22 cellular contexts compared by ENCODE assay signal in the genomic region with DNA sequence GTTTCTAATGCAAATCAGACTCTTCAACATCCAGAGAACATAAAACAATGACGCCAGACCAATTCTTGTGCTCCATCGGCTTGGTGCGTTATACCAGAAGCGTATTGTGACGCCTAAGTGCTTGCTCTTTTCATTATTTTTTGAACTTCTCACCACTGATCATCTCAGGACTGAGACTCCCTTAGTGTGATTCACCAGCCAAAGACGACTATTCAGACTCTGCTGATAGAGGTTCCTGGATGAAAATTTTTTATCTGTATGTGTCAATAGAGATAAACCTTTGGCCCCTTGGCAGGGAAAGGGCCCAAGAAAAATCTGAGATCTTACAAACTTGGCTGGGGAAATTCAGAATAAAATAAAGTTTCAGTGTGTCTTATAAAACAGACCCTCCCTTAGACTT. TPM values are rescaled to one million over a fixed set of nuclear protein-coding genes. Genes with fewer than 3 reads are reported as not detected.
DNase-seq lines count a peak whose midpoint lies in the region; ATAC-seq, FAIRE-seq and TF ChIP-seq lines count a peak whose summit lies in the region.
"Had no signal": no experiment of that assay in that cellular context is flagged by ENCODE, and none has a peak within 500 bp of the region (broad histone marks: within the 10 kb centered on the region; RNA-seq: fewer than 3 reads in every experiment).

No MANE protein-coding gene starts in this region.

- H3K27me3 ChIP-seq in liver (ENCODE audit: control insufficient read depth in 4 of 4, insufficient read depth in 4 of 4, low read length in 3 of 4) (no peaks in the 10 kb centered on the region), HepG2 (ENCODE audit: control insufficient read depth in 1 of 2, insufficient read depth in 2 of 2, low read length in 2 of 2) (peaks cover 0 to 22% of the 10 kb centered on the region in 2 experiments; a peak in 4 of 5 replicates), mesenchymal stem cell (ENCODE audit: control insufficient read depth in 1 of 2, insufficient read depth in 1 of 2, low read length in 2 of 2) (peaks cover 0 to 5% of the 10 kb centered on the region in 2 experiments)
- H3K27me3 ChIP-seq: SJCRH30, uterus had no signal

- no peak overlapping the region for H4K8ac ChIP-seq in mesenchymal stem cell (ENCODE audit: low read length)

- peaks cover 28% of the 10 kb centered on the region for H3K4me1 Mint-ChIP-seq in activated T-helper 17 cell treated with anti-CD3 and anti-CD28 coated beads, Interleukin-2, amount 50 U/mL, for 72 hours

- CTCF ChIA-PET in HepG2 (lab: Yijun Ruan, JAX; ENCODE audit: low intra/inter-chr PET ratio, low total read pairs), result no interaction called here
- CTCF ChIA-PET in HEK293T (lab: Yijun Ruan, JAX), result interaction anchor here (1.1 kb wide), 1 partner anchor 423 kb away, joined by 3 read pairs; no protein-coding TSS in a partner anchor

- peaks cover 0 to 37% (median 23%) of the 10 kb centered on the region in 4 donors for H3K4me1 ChIP-seq in liver (ENCODE audit: control insufficient read depth in 4 of 4, insufficient read depth in 4 of 4, low read length in 3 of 4)
- H3K4me1 ChIP-seq in HepG2 (ENCODE audit: insufficient read depth, low read length), result peaks cover 16% of the 10 kb centered on the region
- no peaks in the 10 kb centered on the region for H3K4me1 ChIP-seq in mesenchymal stem cell (ENCODE audit: control insufficient read depth, insufficient read depth, low read depth, low read length)
- H3K4me1 ChIP-seq: gastrocnemius medialis, parathyroid adenoma, uterus had no signal

- H3K36me3 Mint-ChIP-seq in activated T-helper 17 cell treated with anti-CD3 and anti-CD28 coated beads, Interleukin-2, amount 50 U/mL, for 72 hours (ENCODE audit: low read depth), result no peaks in the 10 kb centered on the region

- no peak overlapping the region for H2AFZ ChIP-seq in HepG2 (ENCODE audit: low read length)
- no peak overlapping the region for H2AFZ ChIP-seq in mesenchymal stem cell (ENCODE audit: low read depth, low read length)

- TF ChIP-seq CTCF in liver (IDR thresholded peaks at IDR 0.05; ENCODE audit: low read depth, low read length, missing input control), result no peak
- TF ChIP-seq CTCF in HepG2 (CRISPR knock-in tag; IDR thresholded peaks at IDR 0.05), result no peak

- POLR2A ChIA-PET in HepG2 (lab: Yijun Ruan, JAX), result no interaction called here
- POLR2A ChIA-PET in HEK293T (lab: Yijun Ruan, JAX), result no interaction called here

- in situ Hi-C loops in HepG2 (cut with HindIII; ENCODE audit: extremely low pct_ligation_motif_present, low pct_unique_long_range_greater_than_20kb), result no loop called here

- H3K79me2 ChIP-seq in HepG2 (ENCODE audit: insufficient read depth, low read length), result no peaks in the 10 kb centered on the region
- H3K79me2 ChIP-seq: parathyroid adenoma had no signal

- no peaks in the 10 kb centered on the region for H3K9me3 ChIP-seq in liver (ENCODE audit: control insufficient read depth in 4 of 4, low read length in 3 of 4)
- H3K9me3 ChIP-seq in HepG2 (ENCODE audit: low read length), result no peaks in the 10 kb centered on the region
- no peaks in the 10 kb centered on the region for H3K9me3 ChIP-seq in mesenchymal stem cell (ENCODE audit: control insufficient read depth, low read length)
- H3K9me3 ChIP-seq: gastrocnemius medialis, SJCRH30, stomach, uterus had no signal

- H3K9me3 Mint-ChIP-seq in activated T-helper 17 cell treated with anti-CD3 and anti-CD28 coated beads, Interleukin-2, amount 50 U/mL, for 72 hours, result no peaks in the 10 kb centered on the region
- H3K9me3 Mint-ChIP-seq: dendritic cell treated with granulocyte-macrophage colony-stimulating factor and Interleukin-4, amounts not matched to agents 40 ng/mL and 50 ng/mL, for 4 days had no signal

- no peaks in the 10 kb centered on the region for H4K20me1 ChIP-seq in HepG2 (ENCODE audit: insufficient read depth, low read length)

- H3K9ac ChIP-seq in liver (ENCODE audit: low read depth in 1 of 2, low read length in 2 of 2), result peak overlapping the region; percentile 37 to 87
- H3K9ac ChIP-seq in HepG2 (ENCODE audit: insufficient read depth, low read depth, low read length), result no peak overlapping the region
- H3K9ac ChIP-seq in mesenchymal stem cell (ENCODE audit: low read length), result peak overlapping the region; percentile 88
- H3K9ac ChIP-seq: parathyroid adenoma had no signal

- no peak overlapping the region for H3K4me2 ChIP-seq in HepG2 (ENCODE audit: low read depth, low read length)
- no peak overlapping the region for H3K4me2 ChIP-seq in mesenchymal stem cell (ENCODE audit: low read length, poor library complexity, severe bottlenecking)

- no peak for ATAC-seq in HepG2
- peak; percentile 51 for ATAC-seq in activated T-helper 17 cell treated with anti-CD3 and anti-CD28 coated beads, Interleukin-2, amount 50 U/mL, for 72 hours (replicated peaks)

- TF ChIP-seq POLR2A in HepG2 (IDR thresholded peaks at IDR 0.05; ENCODE audit: insufficient read depth in 1 of 2, low read depth in 2 of 2, low read length in 2 of 2), result no peak

- H3K4me3 Mint-ChIP-seq in activated T-helper 17 cell treated with anti-CD3 and anti-CD28 coated beads, Interleukin-2, amount 50 U/mL, for 72 hours, result peak overlapping the region; percentile 99
- H3K4me3 Mint-ChIP-seq: dendritic cell treated with granulocyte-macrophage colony-stimulating factor and Interleukin-4, amounts not matched to agents 40 ng/mL and 50 ng/mL, for 4 days had no signal

- TF ChIP-seq RAD21 in liver (IDR thresholded peaks at IDR 0.05) (no peak), HepG2 (CRISPR knock-in tag; IDR thresholded peaks at IDR 0.05) (no peak)

- no TSS peak for BruUV-seq in HepG2 (replicated peaks; lab: Mats Ljungman, UMichigan)

- H3K79me1 ChIP-seq in mesenchymal stem cell (replicated peaks; ENCODE audit: low read length, poor library complexity, severe bottlenecking), result peaks cover 2% of the 10 kb centered on the region

- intact Hi-C loops in HepG2 (cut with micrococcal nuclease; ENCODE audit: unreplicated experiment), result no loop called here

- H3K23ac ChIP-seq in mesenchymal stem cell (ENCODE audit: low read length in 2 of 2), result no peak overlapping the region

- no peak for FAIRE-seq in HepG2 (lab: Jason Lieb, UNC)
- FAIRE-seq: G401.6, GM12878 had no signal

- no peaks in the 10 kb centered on the region for H3K36me3 ChIP-seq in liver (ENCODE audit: control insufficient read depth in 4 of 4, insufficient read depth in 3 of 4, low read depth in 1 of 4, low read length in 3 of 4)
- no peaks in the 10 kb centered on the region for H3K36me3 ChIP-seq in HepG2 (replicated peaks in 1 of 2; ENCODE audit: control insufficient read depth in 1 of 2, insufficient read depth in 2 of 2, low read length in 2 of 2)
- no peaks in the 10 kb centered on the region for H3K36me3 ChIP-seq in mesenchymal stem cell (ENCODE audit: control insufficient read depth in 1 of 2, insufficient read depth in 2 of 2, low read depth in 1 of 2, low read length in 2 of 2)
- H3K36me3 ChIP-seq: gastrocnemius medialis, SJCRH30, stomach, uterus had no signal

- 25% methylated on average over 6 of the region's 6 CpGs for WGBS in liver
- 38% methylated on average over 6 of the region's 6 CpGs for WGBS in HepG2 (ENCODE audit: low lambda C conversion rate)
- 66% methylated on average over 6 of the region's 6 CpGs for WGBS in mesenchymal stem cell

- H3K27ac Mint-ChIP-seq in activated T-helper 17 cell treated with anti-CD3 and anti-CD28 coated beads, Interleukin-2, amount 50 U/mL, for 72 hours, result peak overlapping the region; percentile 99
- H3K27ac Mint-ChIP-seq: dendritic cell treated with granulocyte-macrophage colony-stimulating factor and Interleukin-4, amounts not matched to agents 40 ng/mL and 50 ng/mL, for 4 days had no signal

- H2BK15ac ChIP-seq in mesenchymal stem cell (ENCODE audit: low read depth, poor library complexity, severe bottlenecking), result no peak overlapping the region

- H2AK5ac ChIP-seq in mesenchymal stem cell (ENCODE audit: low read length, severe bottlenecking), result no peak overlapping the region

- no peak for TF ChIP-seq EP300 in HepG2 (IDR thresholded peaks at IDR 0.05; ENCODE audit: low read depth in 2 of 2, low read length in 2 of 2)
- no peak for TF ChIP-seq EP300 in HepG2 (CRISPR knock-in tag; IDR thresholded peaks at IDR 0.05; ENCODE audit: borderline replicate concordance)

- H3K27ac ChIP-seq in liver (ENCODE audit: low read depth in 1 of 2, low read length in 2 of 2), result peak overlapping the region; percentile 97 to 98
- no peak overlapping the region for H3K27ac ChIP-seq in HepG2 (ENCODE audit: extremely low read length, insufficient read depth, low read length)
- no peak overlapping the region for H3K27ac ChIP-seq in mesenchymal stem cell (ENCODE audit: low read length, poor library complexity, severe bottlenecking)
- H3K27ac ChIP-seq: SJCRH30 had no signal

- no peak for DNase-seq in HepG2 (ENCODE audit: low spot score)
- DNase-seq in mesenchymal stem cell, result no peak
- no peak for DNase-seq in SIG-M5 (lab: John Stamatoyannopoulos, UW)
- DNase-seq in HEK293T (ENCODE audit: extremely low spot score), result no peak
- DNase-seq in occipital lobe (lab: John Stamatoyannopoulos, UW), result no peak
- DNase-seq in NCI-H1105 (lab: John Stamatoyannopoulos, UW), result no peak
- DNase-seq: activated CD4-positive, alpha-beta T cell treated with anti-CD3 and anti-CD28 coated beads for 1 hour; activated CD8-positive, alpha-beta memory T cell treated with anti-CD3 and anti-CD28 coated beads, Interleukin-2, amount 50 U/mL, for 48 hours; gastrocnemius medialis; Karpas-422; left cardiac atrium; NCI-H2171; SJCRH30; stomach; uterus had no signal

- H2BK5ac ChIP-seq in mesenchymal stem cell (ENCODE audit: low read depth, low read length, poor library complexity, severe bottlenecking), result no peak overlapping the region

- no peaks in the 10 kb centered on the region for H3K27me3 Mint-ChIP-seq in activated T-helper 17 cell treated with anti-CD3 and anti-CD28 coated beads, Interleukin-2, amount 50 U/mL, for 72 hours

- H3K14ac ChIP-seq in mesenchymal stem cell (ENCODE audit: low read length in 2 of 2), result no peak overlapping the region

- no peak overlapping the region for H3K18ac ChIP-seq in mesenchymal stem cell (ENCODE audit: low read depth in 1 of 2, low read length in 2 of 2)

- no peak overlapping the region for H4K91ac ChIP-seq in mesenchymal stem cell (ENCODE audit: low read length)

- no peak overlapping the region for H2BK120ac ChIP-seq in mesenchymal stem cell (ENCODE audit: low read depth, low read length)

- H2BK12ac ChIP-seq in mesenchymal stem cell (ENCODE audit: low read length in 2 of 2), result no peak overlapping the region

- no peak overlapping the region for H3K4ac ChIP-seq in mesenchymal stem cell (ENCODE audit: low read depth in 1 of 2, low read length in 2 of 2)

- H3K4me3 ChIP-seq in liver (ENCODE audit: low read depth in 1 of 3, low read length in 3 of 3) (peak overlapping the region in 1 of 3 donors; percentile 55), HepG2 (replicated peaks in 1 of 3; ENCODE audit: insufficient read depth in 1 of 3, low read depth in 2 of 3, low read length in 3 of 3) (no peak overlapping the region), mesenchymal stem cell (ENCODE audit: insufficient read depth in 1 of 2, low read depth in 1 of 2, low read length in 2 of 2) (peak overlapping the region in 1 of 2 experiments; percentile 90)
- H3K4me3 ChIP-seq: GM12878 had no signal

RNA-seq across cellular contexts. Expression of a gene that starts 0.9 kb away (rescaled TPM):
- total RNA-seq in liver, result 1 to 10 TPM in 1 of 2 donors, under 1 TPM in 1; 0.19 to 4.0 TPM
- 10 to 100 TPM in 1 of 2 donors, 1 to 10 TPM in 1; 4.5 to 19.5 TPM for polyA plus RNA-seq in liver
- total RNA-seq in HepG2 (2016; rRNA removed; fragmentation: Illumina TruSeq; extraction: Trizol), result not detected in 2 replicates
- total RNA-seq in HepG2 (2016; cell fraction: cytosol; rRNA removed; fragmentation: Illumina TruSeq; extraction: Trizol; ENCODE audit: low read depth), result not detected in 2 replicates
- total RNA-seq in HepG2 (2016; cell fraction: insoluble cytoplasmic fraction; rRNA removed; fragmentation: Illumina TruSeq; extraction: Trizol), result not detected in 2 replicates
- not detected in 2 replicates for total RNA-seq in HepG2 (2016; cell fraction: membrane; rRNA removed; fragmentation: Illumina TruSeq; extraction: Trizol)
- not detected in 2 replicates for total RNA-seq in HepG2 (2016; cell fraction: nucleus; rRNA removed; fragmentation: Illumina TruSeq; extraction: Trizol)
- polyA plus RNA-seq in HepG2 (2011; rRNA removed), result 0.07 and 0.10 TPM in 2 replicates
- 0.04 and 0.08 TPM in 2 replicates for polyA plus RNA-seq in HepG2 (2011; cell fraction: cytosol; rRNA removed)
- 0.03 and 0.12 TPM in 2 replicates for polyA plus RNA-seq in HepG2 (2011; cell fraction: nucleus; rRNA removed)
- polyA plus RNA-seq in HepG2 (2012), result 0.44 and 2.0 TPM in 2 replicates
- not detected in 2 replicates for polyA plus RNA-seq in HepG2 (2016; cell fraction: cytosol; fragmentation: Illumina TruSeq; extraction: Trizol; ENCODE audit: low read depth)
- polyA plus RNA-seq in HepG2 (2016; cell fraction: insoluble cytoplasmic fraction; fragmentation: Illumina TruSeq; extraction: Trizol; ENCODE audit: low read depth), result not detected in 2 replicates
- polyA plus RNA-seq in HepG2 (2016; cell fraction: membrane; fragmentation: Illumina TruSeq; extraction: Trizol; ENCODE audit: low read depth), result not detected in 2 replicates
- polyA plus RNA-seq in HepG2 (2016; cell fraction: nucleus; fragmentation: Illumina TruSeq; extraction: Trizol; ENCODE audit: insufficient read depth, low read depth), result not detected in 2 replicates
- polyA minus RNA-seq in HepG2 (2011; rRNA and poly(A)+ RNA removed; ENCODE audit: low replicate concordance), result 0.06 TPM in 1 of 2 replicates, not detected in the other
- polyA minus RNA-seq in HepG2 (2011; cell fraction: cytosol; rRNA and poly(A)+ RNA removed), result not detected in 2 replicates
- polyA minus RNA-seq in HepG2 (2011; cell fraction: nucleus; rRNA and poly(A)+ RNA removed), result not detected in 2 replicates
- total RNA-seq in activated T-helper 17 cell treated with anti-CD3 and anti-CD28 coated beads, Interleukin-2, amount 50 U/mL, for 72 hours, result 1 to 10 TPM; 3.4 to 7.5 TPM
- polyA plus RNA-seq in mesenchymal stem cell (2013, experiment 1 of 2), result 2.2 TPM
- 2.2 TPM for polyA plus RNA-seq in mesenchymal stem cell (2013, experiment 2 of 2)
- 7.0 TPM for total RNA-seq in occipital lobe
- total RNA-seq: GM12878, left cardiac atrium, OCI-LY7 had no signal
- polyA plus RNA-seq: GM12878 had no signal

Comparison
In these comparisons a context has a peak if more than half of its experiments do, and no peak if none do; other contexts are left out.
1. H3K27ac ChIP-seq: peak in liver (2 of 2); none in HepG2 (single experiment) and mesenchymal stem cell (single experiment).